Comparison of ENCODE assay signal across 22 cellular contexts in genomic region chr11:36002796-36003195, GRCh38. TPM values are rescaled to one million over a fixed set of nuclear protein-coding genes. Genes with fewer than 3 reads are reported as not detected.
"Had no signal": no experiment of that assay in that cellular context is flagged by ENCODE, and none has a peak within 500 bp of the region (broad histone marks: within the 10 kb centered on the region; RNA-seq: fewer than 3 reads in every experiment).

No MANE protein-coding gene starts in this region.

- H3K27me3 ChIP-seq: cardiac muscle cell, spleen, uterus had no signal

- H3K9me3 ChIP-seq: thoracic aorta, uterus had no signal

- H3K4me3 Mint-ChIP-seq: activated CD4-positive, alpha-beta memory T cell treated with anti-CD3 and anti-CD28 coated beads, Interleukin-2, amount 10 ng/mL, durations not matched to agents 7 days and 5 days; activated CD4-positive, alpha-beta T cell treated with anti-CD3 and anti-CD28 coated beads, Interleukin-2, amount 10 ng/mL, durations not matched to agents 7 days and 5 days; mesothelial cell of epicardium; naive thymus-derived CD8-positive, alpha-beta T cell; T-helper 17 cell; type B pancreatic cell had no signal

- H3K4me3 ChIP-seq: cardiac muscle cell, coronary artery, spleen, thoracic aorta, uterus had no signal

- H3K27ac Mint-ChIP-seq: activated CD4-positive, alpha-beta memory T cell treated with anti-CD3 and anti-CD28 coated beads, Interleukin-2, amount 10 ng/mL, durations not matched to agents 7 days and 5 days; activated CD4-positive, alpha-beta T cell treated with anti-CD3 and anti-CD28 coated beads, Interleukin-2, amount 10 ng/mL, durations not matched to agents 7 days and 5 days; activated naive CD4-positive, alpha-beta T cell treated with anti-CD3 and anti-CD28 coated beads, Interleukin-2, amount 50 U/mL, for 72 hours; activated T-helper 2 cell treated with anti-CD3 and anti-CD28 coated beads, Interferon-gamma antibody, Interleukin-2, Interleukin-4, amounts not matched to agents 10 μg/mL and 5 μg/mL and 100 μg/mL, durations not matched to agents 14 hours and 24 hours and 36 hours; mesothelial cell of epicardium; T-helper 17 cell had no signal

- H3K4me1 ChIP-seq: uterus had no signal

- H3K27ac ChIP-seq: cardiac muscle cell, coronary artery, thoracic aorta, uterus had no signal

- DNase-seq: activated CD4-positive, alpha-beta memory T cell treated with anti-CD3 and anti-CD28 coated beads, Interleukin-2, amount 10 ng/mL, durations not matched to agents 7 days and 5 days; activated CD4-positive, alpha-beta T cell treated with anti-CD3 and anti-CD28 coated beads for 1 hour; activated CD4-positive, alpha-beta T cell treated with anti-CD3 and anti-CD28 coated beads, Interleukin-2, amount 10 ng/mL, durations not matched to agents 7 days and 5 days; activated naive CD4-positive, alpha-beta T cell; activated T-cell treated with anti-CD3 and anti-CD28 coated beads, Interleukin-2, amount 50 U/mL, for 48 hours; left cardiac atrium; left ventricle myocardium superior; naive thymus-derived CD8-positive, alpha-beta T cell; right cardiac atrium; spleen; stimulated activated CD4-positive, alpha-beta T cell treated with anti-CD3 and anti-CD28 coated beads, Interleukin-2, amount 100 ng/mL, for 48 hours; stimulated activated naive CD4-positive, alpha-beta T cell treated with Interleukin-2 at 50 U/mL for 16 hours; T-helper 17 cell; T1000; uterus had no signal

- H3K27me3 Mint-ChIP-seq: activated CD4-positive, alpha-beta memory T cell treated with anti-CD3 and anti-CD28 coated beads, Interleukin-2, amount 10 ng/mL, durations not matched to agents 7 days and 5 days; type B pancreatic cell had no signal

- H3K4me1 Mint-ChIP-seq: activated CD4-positive, alpha-beta memory T cell treated with anti-CD3 and anti-CD28 coated beads, Interleukin-2, amount 10 ng/mL, durations not matched to agents 7 days and 5 days; activated CD4-positive, alpha-beta T cell treated with anti-CD3 and anti-CD28 coated beads, Interleukin-2, amount 10 ng/mL, durations not matched to agents 7 days and 5 days; naive thymus-derived CD8-positive, alpha-beta T cell; T-helper 17 cell had no signal

- H3K9me3 Mint-ChIP-seq: activated CD4-positive, alpha-beta memory T cell treated with anti-CD3 and anti-CD28 coated beads, Interleukin-2, amount 10 ng/mL, durations not matched to agents 7 days and 5 days had no signal

- ATAC-seq: activated naive CD4-positive, alpha-beta T cell treated with anti-CD3 and anti-CD28 coated beads, Interleukin-2, amount 50 U/mL, for 72 hours; left cardiac atrium; left ventricle myocardium superior; naive thymus-derived CD8-positive, alpha-beta T cell; T-helper 17 cell had no signal

- H3K36me3 ChIP-seq: cardiac muscle cell, spleen, thoracic aorta, uterus had no signal

- H3K36me3 Mint-ChIP-seq: naive thymus-derived CD8-positive, alpha-beta T cell had no signal

RNA-seq across cellular contexts. Expression of gene LDLRAD3, which starts 58.9 kb away (rescaled TPM):
- total RNA-seq: activated CD4-positive, alpha-beta memory T cell treated with anti-CD3 and anti-CD28 coated beads, Interleukin-2, amount 10 ng/mL, durations not matched to agents 7 days and 5 days; naive thymus-derived CD8-positive, alpha-beta T cell had no signal
- polyA plus RNA-seq: naive thymus-derived CD8-positive, alpha-beta T cell had no signal
